ENCODE assay signal across 9 cellular contexts in the genomic region with DNA sequence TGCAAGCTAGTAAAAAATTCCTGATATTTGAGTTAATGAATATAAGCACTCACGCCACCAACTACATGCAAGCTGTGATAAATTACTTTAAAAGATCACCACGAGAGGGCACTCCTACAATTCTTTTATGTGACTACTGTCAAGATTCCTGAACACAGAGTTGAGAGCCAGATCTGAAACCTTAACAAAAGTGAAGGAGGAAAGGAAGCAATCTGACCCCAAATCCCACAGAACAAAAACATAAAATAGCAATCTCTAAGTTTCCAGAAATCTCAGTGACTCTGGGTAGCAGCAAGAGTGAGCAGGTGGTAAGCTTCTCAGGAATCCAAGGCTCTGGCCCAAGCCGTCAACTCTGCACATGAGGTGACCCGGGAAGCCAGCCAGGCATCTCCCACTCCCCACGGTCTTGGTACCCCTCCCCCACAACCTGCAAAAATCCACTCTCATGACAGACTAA. TPM values are rescaled to one million over a fixed set of nuclear protein-coding genes. Genes with fewer than 3 reads are reported as not detected.
A peak's percentile ranks its signal among the peaks of the same experiment; 100 is the strongest.
DNase-seq lines count a peak whose midpoint lies in the region; ATAC-seq, FAIRE-seq and TF ChIP-seq lines count a peak whose summit lies in the region.
"Had no signal": no experiment of that assay in that cellular context is flagged by ENCODE, and none has a peak within 500 bp of the region (broad histone marks: within the 10 kb centered on the region; RNA-seq: fewer than 3 reads in every experiment).

No MANE protein-coding gene starts in this region.

- TF ChIP-seq CTCF in C4-2B (conservative IDR thresholded peaks at IDR 0.05) (peak; percentile 79), brain (conservative IDR thresholded peaks at IDR 0.05) (peak; percentile 64 to 72)

- peak; percentile 80 for FAIRE-seq in GM19239 (lab: Jason Lieb, UNC)

- H3K27me3 Mint-ChIP-seq in brain, result no peaks in the 10 kb centered on the region

- peak; percentile 21 for DNase-seq in GM19239 (ENCODE audit: insufficient read length, low spot score)
- DNase-seq in NCI-H526 (lab: John Stamatoyannopoulos, UW), result peak; percentile 60 to 89
- peak; percentile 57 for DNase-seq in iPS-NIHi7 (ENCODE audit: extremely low spot score)
- no peak for DNase-seq in stimulated activated effector memory CD8-positive, alpha-beta T cell treated with anti-CD3 and anti-CD28 coated beads, Interleukin-12 subunit alpha, Interleukin-12 subunit beta, amount 100 ng/mL, for 72 hours (ENCODE audit: low spot score in 2 of 2)

- peaks cover 11% of the 10 kb centered on the region for H3K4me1 Mint-ChIP-seq in brain
- peaks cover 6% of the 10 kb centered on the region for H3K4me1 Mint-ChIP-seq in stimulated activated effector memory CD8-positive, alpha-beta T cell treated with anti-CD3 and anti-CD28 coated beads, Interleukin-12 subunit alpha, Interleukin-12 subunit beta, amount 100 ng/mL, for 72 hours

- peaks cover 44% of the 10 kb centered on the region for H3K36me3 Mint-ChIP-seq in brain
- peaks cover 92% of the 10 kb centered on the region for H3K36me3 Mint-ChIP-seq in stimulated activated effector memory CD8-positive, alpha-beta T cell treated with anti-CD3 and anti-CD28 coated beads, Interleukin-12 subunit alpha, Interleukin-12 subunit beta, amount 100 ng/mL, for 72 hours

- no peaks in the 10 kb centered on the region for H3K9me3 Mint-ChIP-seq in brain
- no peaks in the 10 kb centered on the region for H3K9me3 Mint-ChIP-seq in stimulated activated effector memory CD8-positive, alpha-beta T cell treated with anti-CD3 and anti-CD28 coated beads, Interleukin-12 subunit alpha, Interleukin-12 subunit beta, amount 100 ng/mL, for 72 hours

- H3K27ac ChIP-seq in C4-2B, result no peak overlapping the region
- H3K27ac ChIP-seq: SJCRH30 had no signal

- no peak overlapping the region for H3K4me3 Mint-ChIP-seq in brain
- no peak overlapping the region for H3K4me3 Mint-ChIP-seq in stimulated activated effector memory CD8-positive, alpha-beta T cell treated with anti-CD3 and anti-CD28 coated beads, Interleukin-12 subunit alpha, Interleukin-12 subunit beta, amount 100 ng/mL, for 72 hours

- ATAC-seq in stimulated activated effector memory CD8-positive, alpha-beta T cell treated with anti-CD3 and anti-CD28 coated beads, Interleukin-12 subunit alpha, Interleukin-12 subunit beta, amount 100 ng/mL, for 72 hours, result no peak
- ATAC-seq in HG03175 (IDR thresholded peaks at IDR 0.05; ENCODE audit: unreplicated experiment) (no peak), GM18909 (IDR thresholded peaks at IDR 0.05; ENCODE audit: poor library complexity, unreplicated experiment) (no peak)

- H3K27ac Mint-ChIP-seq in brain, result peak overlapping the region; percentile 9 to 86 (median 70)
- peak overlapping the region; percentile 33 for H3K27ac Mint-ChIP-seq in stimulated activated effector memory CD8-positive, alpha-beta T cell treated with anti-CD3 and anti-CD28 coated beads, Interleukin-12 subunit alpha, Interleukin-12 subunit beta, amount 100 ng/mL, for 72 hours

RNA-seq across cellular contexts. Expression of gene STAU1, which starts 55.1 kb away (rescaled TPM):
- 162 TPM for polyA plus RNA-seq in brain (ENCODE audit: insufficient read depth, low read depth, low replicate concordance)

Comparison
In these comparisons a context has a peak if more than half of its experiments do, and no peak if none do; other contexts are left out.
1. DNase-seq: peak in GM19239 (single experiment), NCI-H526 (2 of 2) and iPS-NIHi7 (single experiment); none in stimulated activated effector memory CD8-positive, alpha-beta T cell treated with anti-CD3 and anti-CD28 coated beads, Interleukin-12 subunit alpha, Interleukin-12 subunit beta, amount 100 ng/mL, for 72 hours (0 of 2).